Comparison of ENCODE assay signal across 13 cellular contexts in the genomic region with DNA sequence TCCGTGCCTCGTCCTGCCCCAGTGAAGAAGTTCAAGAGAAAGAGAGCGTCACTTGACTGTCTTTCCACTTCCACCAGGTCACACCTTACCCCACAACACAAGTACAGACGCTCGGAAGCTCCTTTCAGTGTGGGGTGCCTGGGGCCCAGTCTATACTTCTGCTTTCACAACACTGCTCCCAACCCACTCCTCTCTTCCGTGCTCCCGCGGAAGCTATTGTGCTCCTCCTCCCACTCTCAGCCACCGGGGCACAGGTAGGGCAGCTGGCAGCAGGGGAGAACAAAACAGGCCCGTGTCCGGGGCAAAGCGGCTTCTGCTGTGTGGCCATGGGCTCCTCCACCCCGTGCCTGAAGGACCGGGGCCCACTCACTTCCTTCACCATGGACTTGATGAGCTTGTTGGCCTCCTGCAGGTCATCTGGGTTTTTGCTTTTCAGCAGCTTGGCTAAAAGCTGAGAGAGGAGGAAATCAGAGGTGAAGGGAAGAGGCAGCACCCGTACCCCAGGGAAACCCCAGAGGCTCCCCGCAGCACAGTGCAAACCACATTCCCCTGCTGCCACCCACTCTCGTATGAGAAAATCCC. TPM values are rescaled to one million over a fixed set of nuclear protein-coding genes. Genes with fewer than 3 reads are reported as not detected.
A peak's percentile ranks its signal among the peaks of the same experiment; 100 is the strongest.
DNase-seq lines count a peak whose midpoint lies in the region; ATAC-seq lines count a peak whose summit lies in the region.
"Had no signal": no experiment of that assay in that cellular context is flagged by ENCODE, and none has a peak within 500 bp of the region (broad histone marks: within the 10 kb centered on the region; RNA-seq: fewer than 3 reads in every experiment).

No MANE protein-coding gene starts in this region.

- no peaks in the 10 kb centered on the region for H3K9me3 ChIP-seq in GM23248 (ENCODE audit: low read depth)
- H3K9me3 ChIP-seq: MG63, thoracic aorta had no signal

- H3K36me3 Mint-ChIP-seq in activated CD8-positive, alpha-beta T cell treated with anti-CD3 and anti-CD28 coated beads, Interleukin-2, amount 10 ng/mL, durations not matched to agents 7 days and 5 days (ENCODE audit: low read depth), result peaks cover 62% of the 10 kb centered on the region
- H3K36me3 Mint-ChIP-seq in naive B cell, result peaks cover 4 to 7% of the 10 kb centered on the region in 2 donors

- ATAC-seq in activated CD8-positive, alpha-beta T cell treated with anti-CD3 and anti-CD28 coated beads, Interleukin-2, amount 10 ng/mL, durations not matched to agents 7 days and 5 days, result no peak
- ATAC-seq in naive B cell (ENCODE audit: low read depth in 2 of 2) (peak; percentile 54 to 65), Right ventricle myocardium inferior (no peak), GM18519 (IDR thresholded peaks at IDR 0.05; ENCODE audit: low FRiP score, unreplicated experiment) (no peak)

- no peaks in the 10 kb centered on the region for H3K27me3 ChIP-seq in GM23248 (replicated peaks; ENCODE audit: insufficient read depth)
- H3K27me3 ChIP-seq: MG63 had no signal

- H4K20me1 ChIP-seq in GM23248 (ENCODE audit: insufficient read depth), result no peaks in the 10 kb centered on the region

- peak overlapping the region; percentile 86 for H3K27ac Mint-ChIP-seq in activated CD8-positive, alpha-beta T cell treated with anti-CD3 and anti-CD28 coated beads, Interleukin-2, amount 10 ng/mL, durations not matched to agents 7 days and 5 days
- H3K27ac Mint-ChIP-seq in naive B cell, result peak overlapping the region in 4 of 6 donors; percentile 38 to 87 (median 64)

- peak overlapping the region; percentile 50 for H3K27ac ChIP-seq in GM23248
- H3K27ac ChIP-seq: thoracic aorta had no signal

- in situ Hi-C loops in GM23248 (cut with MboI), result no loop called here

- intact Hi-C loops in Right ventricle myocardium inferior (cut with DNase I), result no loop called here

- H3F3A ChIP-seq in GM23248 (ENCODE audit: insufficient read depth), result peaks cover 8% of the 10 kb centered on the region; the same call in 1 of the 2 replicates

- no peaks in the 10 kb centered on the region for H3K9me2 ChIP-seq in GM23248 (ENCODE audit: insufficient read depth)

- DNase-seq in CD1c-positive myeloid dendritic cell (ENCODE audit: extremely low spot score), result peak; percentile 80
- no peak for DNase-seq in GM23248
- DNase-seq in activated CD8-positive, alpha-beta T cell treated with anti-CD3 and anti-CD28 coated beads, Interleukin-2, amount 10 ng/mL, durations not matched to agents 7 days and 5 days, result no peak
- DNase-seq in naive B cell, result no peak
- DNase-seq in Right ventricle myocardium inferior (ENCODE audit: missing footprints), result no peak
- DNase-seq in occipital lobe (lab: John Stamatoyannopoulos, UW), result no peak
- DNase-seq in putamen (ENCODE audit: low spot score), result no peak
- DNase-seq: activated gamma-delta T cell, DMS53, NCI-H524 treated with DMSO at 0.1 percent for 48 hours had no signal

- CTCF ChIA-PET in activated CD8-positive, alpha-beta T cell treated with anti-CD3 and anti-CD28 coated beads, Interleukin-2, amount 10 ng/mL, durations not matched to agents 7 days and 5 days (lab: Charles Lee), result interaction anchor here (1.0 to 5.7 kb wide), 6 partner anchors 7 to 281 kb away, joined by 4 to 56 read pairs (median 8); partner anchors contain the start of genes GGA3, MIF4GD and MRPS7

- 0 out of 2 replicates have a peak, but pooled peaks cover 3% of the 10 kb centered on the region for H3K4me1 ChIP-seq in GM23248 (ENCODE audit: insufficient read depth)

- POLR2A ChIA-PET in activated CD8-positive, alpha-beta T cell treated with anti-CD3 and anti-CD28 coated beads, Interleukin-2, amount 10 ng/mL, durations not matched to agents 7 days and 5 days (lab: Charles Lee), result interaction anchor here (1.6 kb wide), 2 partner anchors 29 to 214 kb away, joined by 4 to 5 read pairs; partner anchors contain the start of genes MIF4GD and TMEM94

- no peak overlapping the region for H3K4me3 Mint-ChIP-seq in activated CD8-positive, alpha-beta T cell treated with anti-CD3 and anti-CD28 coated beads, Interleukin-2, amount 10 ng/mL, durations not matched to agents 7 days and 5 days
- peak overlapping the region in 1 of 8 donors; percentile 36 for H3K4me3 Mint-ChIP-seq in naive B cell

- no peak overlapping the region for H3K4me2 ChIP-seq in GM23248 (ENCODE audit: unreplicated experiment)

- no peaks in the 10 kb centered on the region for H3K9me3 Mint-ChIP-seq in activated CD8-positive, alpha-beta T cell treated with anti-CD3 and anti-CD28 coated beads, Interleukin-2, amount 10 ng/mL, durations not matched to agents 7 days and 5 days (ENCODE audit: insufficient read depth)
- H3K9me3 Mint-ChIP-seq in naive B cell, result no peaks in the 10 kb centered on the region

- H2AFZ ChIP-seq in GM23248, result no peak overlapping the region

- H3K4me3 ChIP-seq in GM23248, result no peak overlapping the region
- H3K4me3 ChIP-seq: MG63, thoracic aorta had no signal

- peaks cover 14% of the 10 kb centered on the region for H3K79me2 ChIP-seq in GM23248 (ENCODE audit: insufficient read depth)

- no peaks in the 10 kb centered on the region for H3K27me3 Mint-ChIP-seq in activated CD8-positive, alpha-beta T cell treated with anti-CD3 and anti-CD28 coated beads, Interleukin-2, amount 10 ng/mL, durations not matched to agents 7 days and 5 days (ENCODE audit: low read depth)
- H3K27me3 Mint-ChIP-seq in naive B cell, result no peaks in the 10 kb centered on the region

- H3K36me3 ChIP-seq in GM23248 (ENCODE audit: low read depth), result peaks cover 12% of the 10 kb centered on the region; the same call in 1 of the 2 replicates

- H3K9ac ChIP-seq in GM23248, result no peak overlapping the region

- 89 to 90% methylated on average over 17 of the region's 17 CpGs for WGBS in GM23248 (ENCODE audit: low coverage in 1 of 2, low lambda C conversion rate in 2 of 2, missing lambda C conversion rate in 2 of 2), 2 experiments

- peaks cover 39% of the 10 kb centered on the region for H3K4me1 Mint-ChIP-seq in activated CD8-positive, alpha-beta T cell treated with anti-CD3 and anti-CD28 coated beads, Interleukin-2, amount 10 ng/mL, durations not matched to agents 7 days and 5 days (ENCODE audit: low read depth)
- H3K4me1 Mint-ChIP-seq in naive B cell, result peaks cover 21 to 30% (median 24%) of the 10 kb centered on the region in 3 donors

RNA-seq across cellular contexts. Expression of gene GGA3, which starts 18.9 kb away (rescaled TPM):
- 5.9 and 12.1 TPM in 2 replicates for total RNA-seq in GM23248 (2014; rRNA removed; shearing (Covaris generic))
- polyA plus RNA-seq in GM23248 (2016; fragmentation: Nextera tagmentation; extraction: Ambion mirVana) (15.2 and 16.0 TPM in 2 replicates), naive B cell (ENCODE audit: low read depth in 6 of 6) (10 to 100 TPM in 5 of 6 donors, 1 to 10 TPM in 1; 4.5 to 31.6 (median 13.7) TPM)
- total RNA-seq in activated CD8-positive, alpha-beta T cell treated with anti-CD3 and anti-CD28 coated beads, Interleukin-2, amount 10 ng/mL, durations not matched to agents 7 days and 5 days, result 10 to 100 TPM; 65.7 to 75.4 TPM
- total RNA-seq in Right ventricle myocardium inferior (25.1 TPM), occipital lobe (17.6 TPM)

RNA-seq across cellular contexts. Expression of gene MRPS7, which starts 19.1 kb away (rescaled TPM):
- 34.8 and 41.6 TPM in 2 replicates for total RNA-seq in GM23248 (2014; rRNA removed; shearing (Covaris generic))
- polyA plus RNA-seq in GM23248 (2016; fragmentation: Nextera tagmentation; extraction: Ambion mirVana) (87.6 and 87.8 TPM in 2 replicates), naive B cell (ENCODE audit: low read depth in 6 of 6) (100 to 1,000 TPM in 1 of 6 donors, 10 to 100 TPM in 5; 70.1 to 103 (median 94.4) TPM)
- 10 to 100 TPM; 62.1 to 66.1 TPM for total RNA-seq in activated CD8-positive, alpha-beta T cell treated with anti-CD3 and anti-CD28 coated beads, Interleukin-2, amount 10 ng/mL, durations not matched to agents 7 days and 5 days
- total RNA-seq in Right ventricle myocardium inferior (123 TPM), occipital lobe (29.5 TPM)

RNA-seq across cellular contexts. Expression of gene MIF4GD, which starts 28.5 kb away (rescaled TPM):
- total RNA-seq in GM23248 (2014; rRNA removed; shearing (Covaris generic)), result 10.7 and 33.1 TPM in 2 replicates
- polyA plus RNA-seq in GM23248 (2016; fragmentation: Nextera tagmentation; extraction: Ambion mirVana), result 14.1 and 14.4 TPM in 2 replicates
- 10 to 100 TPM; 52.1 to 56.3 TPM for total RNA-seq in activated CD8-positive, alpha-beta T cell treated with anti-CD3 and anti-CD28 coated beads, Interleukin-2, amount 10 ng/mL, durations not matched to agents 7 days and 5 days
- polyA plus RNA-seq in naive B cell (ENCODE audit: low read depth in 6 of 6), result 100 to 1,000 TPM in 5 of 6 donors, 10 to 100 TPM in 1; 95.1 to 133 (median 105) TPM
- 15.1 TPM for total RNA-seq in Right ventricle myocardium inferior
- 5.0 TPM for total RNA-seq in occipital lobe

RNA-seq across cellular contexts. Expression of gene NUP85, which starts 37.1 kb away (rescaled TPM):
- 13.4 and 26.2 TPM in 2 replicates for total RNA-seq in GM23248 (2014; rRNA removed; shearing (Covaris generic))
- 31.4 and 44.0 TPM in 2 replicates for polyA plus RNA-seq in GM23248 (2016; fragmentation: Nextera tagmentation; extraction: Ambion mirVana)
- total RNA-seq in activated CD8-positive, alpha-beta T cell treated with anti-CD3 and anti-CD28 coated beads, Interleukin-2, amount 10 ng/mL, durations not matched to agents 7 days and 5 days, result 100 to 1,000 TPM; 135 TPM
- polyA plus RNA-seq in naive B cell (ENCODE audit: low read depth in 6 of 6), result 10 to 100 TPM; 11.7 to 41.1 (median 33.4) TPM
- total RNA-seq in Right ventricle myocardium inferior, result 28.7 TPM
- total RNA-seq in occipital lobe, result 25.1 TPM

RNA-seq across cellular contexts. Expression of gene SLC25A19, which starts 46.7 kb away (rescaled TPM):
- total RNA-seq in GM23248 (2014; rRNA removed; shearing (Covaris generic)), result 6.2 and 16.9 TPM in 2 replicates
- polyA plus RNA-seq in GM23248 (2016; fragmentation: Nextera tagmentation; extraction: Ambion mirVana), result 6.7 and 6.8 TPM in 2 replicates
- total RNA-seq in activated CD8-positive, alpha-beta T cell treated with anti-CD3 and anti-CD28 coated beads, Interleukin-2, amount 10 ng/mL, durations not matched to agents 7 days and 5 days, result 10 to 100 TPM; 41.1 to 43.6 TPM
- 10 to 100 TPM; 26.1 to 41.8 (median 31.3) TPM for polyA plus RNA-seq in naive B cell (ENCODE audit: low read depth in 6 of 6)
- total RNA-seq in Right ventricle myocardium inferior, result 19.5 TPM
- total RNA-seq in occipital lobe, result 4.4 TPM

Comparison
In these comparisons a context has a peak if more than half of its experiments do, and no peak if none do; other contexts are left out.
1. ATAC-seq: peak in naive B cell (2 of 2); none in activated CD8-positive, alpha-beta T cell treated with anti-CD3 and anti-CD28 coated beads, Interleukin-2, amount 10 ng/mL, durations not matched to agents 7 days and 5 days (single experiment), Right ventricle myocardium inferior (single experiment) and GM18519 (single experiment).